In genomic region chr2:238259085-238260020, GRCh38 we compare ENCODE assay signal across 14 cellular contexts. TPM values are rescaled to one million over a fixed set of nuclear protein-coding genes. Genes with fewer than 3 reads are reported as not detected.
DNase-seq lines count a peak whose midpoint lies in the region; ATAC-seq and TF ChIP-seq lines count a peak whose summit lies in the region.
"Had no signal": no experiment of that assay in that cellular context is flagged by ENCODE, and none has a peak within 500 bp of the region (broad histone marks: within the 10 kb centered on the region; RNA-seq: fewer than 3 reads in every experiment).

No MANE protein-coding gene starts in this region.

- no peak overlapping the region for H3K27ac ChIP-seq in PC-9
- no peak overlapping the region for H3K27ac ChIP-seq in GM23338 (ENCODE audit: low read depth)
- H3K27ac ChIP-seq: colonic mucosa, suprapubic skin had no signal

- no peaks in the 10 kb centered on the region for H3K9me3 Mint-ChIP-seq in GM23338
- H3K9me3 Mint-ChIP-seq: activated T-helper 2 cell treated with anti-CD3 and anti-CD28 coated beads, Interferon-gamma antibody, Interleukin-2, Interleukin-4, amounts not matched to agents 10 μg/mL and 5 μg/mL and 100 μg/mL, durations not matched to agents 14 hours and 24 hours and 36 hours; WTC11 had no signal

- H4K20me1 ChIP-seq in PC-9 (ENCODE audit: insufficient read depth) (no peaks in the 10 kb centered on the region), GM23338 (replicated peaks; ENCODE audit: insufficient read depth) (0 out of 2 replicates have a peak, but pooled peaks cover 5% of the 10 kb centered on the region)

- DNase-seq in left ventricle myocardium superior (peak; percentile 35), Right ventricle myocardium superior (no peak), PC-9 (peak; percentile 60 to 66), fibroblast of villous mesenchyme (ENCODE audit: low read depth) (no peak), HAP-1 (ENCODE audit: low spot score in 2 of 2) (no peak), GM23338 (ENCODE audit: low spot score) (no peak)
- DNase-seq: colonic mucosa; NCI-H1930; stimulated activated CD4-positive, alpha-beta T cell treated with anti-CD3 and anti-CD28 coated beads, Interleukin-4, amount 100 ng/mL, for 1 hour had no signal

- in situ Hi-C loops in HAP-1 (cut with MboI; ENCODE audit: low sequenced_read_pairs): loop anchor here (10.0 kb wide), 1 partner anchor 405 kb away; the partner anchor contains the start of gene RAMP1

- H3K27me3 ChIP-seq in PC-9 (ENCODE audit: insufficient read depth, low read depth) (no peaks in the 10 kb centered on the region), HAP-1 (ENCODE audit: low read depth) (no peaks in the 10 kb centered on the region), GM23338 (ENCODE audit: insufficient read depth) (no peaks in the 10 kb centered on the region)
- H3K27me3 ChIP-seq: colonic mucosa, suprapubic skin had no signal

- H2AFZ ChIP-seq in PC-9 (no peak overlapping the region), GM23338 (no peak overlapping the region)

- BruUV-seq in PC-9 (replicated peaks; lab: Mats Ljungman, UMichigan): no TSS peak

- ATAC-seq in left ventricle myocardium superior: no peak
- no peak for ATAC-seq in Right ventricle myocardium superior (ENCODE audit: poor library complexity)
- no peak for ATAC-seq in HG02610 (IDR thresholded peaks at IDR 0.05; ENCODE audit: unreplicated experiment)
- no peak for ATAC-seq in HG03280 (IDR thresholded peaks at IDR 0.05; ENCODE audit: unreplicated experiment)
- no peak for ATAC-seq in GM23338
- ATAC-seq: WTC11 had no signal

- TF ChIP-seq CTCF in PC-9 (conservative IDR thresholded peaks at IDR 0.05): no peak; the same call in 1 of the 2 replicates
- peak; percentile 17 for TF ChIP-seq CTCF in fibroblast of villous mesenchyme (IDR thresholded peaks at IDR 0.05; ENCODE audit: insufficient read depth, low read depth, low read length)
- TF ChIP-seq CTCF in GM23338 (conservative IDR thresholded peaks at IDR 0.05; ENCODE audit: low read depth in 2 of 2): peak in 1 of 2 experiments; percentile 16; a peak in 1 of 4 replicates

- H3K4me2 ChIP-seq in PC-9: no peak overlapping the region
- H3K4me2 ChIP-seq in GM23338: no peak overlapping the region

- POLR2A ChIA-PET in PC-9 (lab: Charles Lee; ENCODE audit: unreplicated experiment): no interaction called here

- H3K4me3 ChIP-seq in PC-9: no peak overlapping the region
- no peak overlapping the region for H3K4me3 ChIP-seq in fibroblast of villous mesenchyme (ENCODE audit: low read depth, low read length)
- H3K4me3 ChIP-seq in HAP-1: no peak overlapping the region
- no peak overlapping the region for H3K4me3 ChIP-seq in GM23338
- H3K4me3 ChIP-seq: colonic mucosa, suprapubic skin had no signal

- H3F3A ChIP-seq in PC-9 (ENCODE audit: insufficient read depth, low read depth): peaks cover 14% of the 10 kb centered on the region; the same call in 1 of the 2 replicates
- H3F3A ChIP-seq in GM23338 (replicated peaks; ENCODE audit: low read depth): no peaks in the 10 kb centered on the region

- H3K27ac Mint-ChIP-seq in GM23338: no peak overlapping the region
- H3K27ac Mint-ChIP-seq: activated T-helper 2 cell treated with anti-CD3 and anti-CD28 coated beads, Interferon-gamma antibody, Interleukin-2, Interleukin-4, amounts not matched to agents 10 μg/mL and 5 μg/mL and 100 μg/mL, durations not matched to agents 14 hours and 24 hours and 36 hours; WTC11 had no signal

- CTCF ChIA-PET in PC-9 (lab: Charles Lee): interaction anchor here (0.6 to 0.7 kb wide), 3 partner anchors 202 to 401 kb away, joined by 4 read pairs; no protein-coding TSS in a partner anchor

- H3K27me3 Mint-ChIP-seq in GM23338 (ENCODE audit: insufficient read depth, low read depth, poor library complexity): peaks cover 6% of the 10 kb centered on the region

- H3K4me3 Mint-ChIP-seq in GM23338: no peak overlapping the region; the same call in 2 of the 3 replicates
- H3K4me3 Mint-ChIP-seq: WTC11 had no signal

- H3K9me2 ChIP-seq in PC-9 (ENCODE audit: insufficient read depth) (no peaks in the 10 kb centered on the region), GM23338 (ENCODE audit: insufficient read depth) (no peaks in the 10 kb centered on the region)

- H3K4me1 ChIP-seq in PC-9 (replicated peaks; ENCODE audit: insufficient read depth) (0 out of 2 replicates have a peak, but pooled peaks cover 5% of the 10 kb centered on the region), HAP-1 (no peaks in the 10 kb centered on the region), GM23338 (ENCODE audit: insufficient read depth) (no peaks in the 10 kb centered on the region)

- H3K36me3 Mint-ChIP-seq in GM23338 (ENCODE audit: low read depth): peaks cover 14% of the 10 kb centered on the region
- H3K36me3 Mint-ChIP-seq: WTC11 had no signal

- H3K79me2 ChIP-seq in PC-9 (ENCODE audit: low read depth) (no peaks in the 10 kb centered on the region), GM23338 (replicated peaks; ENCODE audit: insufficient read depth) (no peaks in the 10 kb centered on the region)

- H3K4me1 Mint-ChIP-seq in GM23338: peaks cover 7% of the 10 kb centered on the region

- H3K36me3 ChIP-seq in PC-9 (ENCODE audit: low read depth): no peaks in the 10 kb centered on the region
- peaks cover 18% of the 10 kb centered on the region for H3K36me3 ChIP-seq in HAP-1 (replicated peaks)
- H3K36me3 ChIP-seq in GM23338 (ENCODE audit: insufficient read depth): no peaks in the 10 kb centered on the region

- H3K9me3 ChIP-seq in PC-9 (ENCODE audit: insufficient read depth, low read depth) (no peaks in the 10 kb centered on the region), HAP-1 (no peaks in the 10 kb centered on the region)
- H3K9me3 ChIP-seq: colonic mucosa, suprapubic skin had no signal

- intact Hi-C loops in left ventricle myocardium superior (cut with micrococcal nuclease) (no loop called here), Right ventricle myocardium superior (cut with DNase I) (loop anchor here (5.0 to 10.0 kb wide), 2 partner anchors 195 to 402 kb away; partner anchors contain the start of genes RAMP1 and SCLY), PC-9 (cut with micrococcal nuclease; ENCODE audit: unreplicated experiment) (loop anchor here (5.0 to 10.0 kb wide), 3 partner anchors 78 to 745 kb away; partner anchors contain the start of gene RAB17)

TF ChIP-seq in GM23338, 12 proteins besides CTCF, POLR2A, EP300 and RAD21:
- TF ChIP-seq CREB1 (CRISPR knock-in tag; IDR thresholded peaks at IDR 0.05; ENCODE audit: low read depth) (no peak), POLR2AphosphoS5 (IDR thresholded peaks at IDR 0.05; ENCODE audit: low read depth) (no peak)

RNA-seq across cellular contexts. Expression of gene HES6, which starts 19.5 kb away (rescaled TPM):
- total RNA-seq in left ventricle myocardium superior (2.7 TPM), Right ventricle myocardium superior (2.5 TPM), PC-9 (2021) (8.4 and 14.3 TPM in 2 replicates), fibroblast of villous mesenchyme (2.2 and 6.1 TPM in 2 replicates)
- 76.3 and 85.5 TPM in 2 replicates for total RNA-seq in GM23338 (2014; rRNA removed; shearing (Covaris generic))
- polyA plus RNA-seq in GM23338 (2016; fragmentation: Nextera tagmentation; extraction: Ambion mirVana): 38.8 and 42.7 TPM in 2 replicates

RNA-seq across cellular contexts. Expression of gene PER2, which starts 29.1 kb away (rescaled TPM):
- total RNA-seq in left ventricle myocardium superior: 4.5 TPM
- 3.6 TPM for total RNA-seq in Right ventricle myocardium superior
- total RNA-seq in PC-9 (2021): 18.9 and 22.9 TPM in 2 replicates
- 4.3 and 4.5 TPM in 2 replicates for total RNA-seq in fibroblast of villous mesenchyme
- total RNA-seq in GM23338 (2014; rRNA removed; shearing (Covaris generic)): 4.6 TPM in 2 replicates
- polyA plus RNA-seq in GM23338 (2016; fragmentation: Nextera tagmentation; extraction: Ambion mirVana): 2.2 and 2.3 TPM in 2 replicates

RNA-seq across cellular contexts. Expression of gene ILKAP, which starts 55.9 kb away (rescaled TPM):
- total RNA-seq in left ventricle myocardium superior (26.7 TPM), Right ventricle myocardium superior (23.8 TPM), PC-9 (2021) (55.6 and 65.2 TPM in 2 replicates), fibroblast of villous mesenchyme (21.6 and 22.5 TPM in 2 replicates)
- 17.0 and 29.7 TPM in 2 replicates for total RNA-seq in GM23338 (2014; rRNA removed; shearing (Covaris generic))
- polyA plus RNA-seq in GM23338 (2016; fragmentation: Nextera tagmentation; extraction: Ambion mirVana): 35.9 and 36.3 TPM in 2 replicates

Comparison
In these comparisons a context has a peak if more than half of its experiments do, and no peak if none do; other contexts are left out.
1. DNase-seq: peak in left ventricle myocardium superior (single experiment) and PC-9 (2 of 2); none in Right ventricle myocardium superior (single experiment), fibroblast of villous mesenchyme (single experiment), HAP-1 (0 of 2) and GM23338 (single experiment).